ENCODE assay signal across 18 cellular contexts in the genomic region with DNA sequence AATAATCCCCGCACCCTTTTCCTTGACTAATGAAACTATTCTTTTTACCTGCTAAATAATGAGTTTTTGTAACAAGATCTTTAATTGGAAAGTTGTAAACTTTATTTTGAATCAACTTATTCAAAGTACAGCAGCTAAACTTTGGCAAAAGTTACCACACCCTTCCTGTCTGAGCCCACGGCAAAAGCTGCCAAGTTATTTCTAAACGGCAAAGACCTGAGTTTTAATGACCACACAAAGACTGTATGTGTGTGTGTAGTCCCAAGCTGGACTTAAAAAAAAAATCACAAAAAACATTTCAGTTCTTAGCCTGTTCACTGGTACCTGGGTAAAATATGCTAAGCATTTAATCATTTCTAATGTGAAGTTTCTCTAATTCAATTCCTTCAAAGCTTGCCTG.
A peak's percentile ranks its signal among the peaks of the same experiment; 100 is the strongest.
DNase-seq lines count a peak whose midpoint lies in the region; ATAC-seq, FAIRE-seq and TF ChIP-seq lines count a peak whose summit lies in the region.
"Had no signal": no experiment of that assay in that cellular context is flagged by ENCODE, and none has a peak within 500 bp of the region (broad histone marks: within the 10 kb centered on the region; RNA-seq: fewer than 3 reads in every experiment).

No MANE protein-coding gene starts in this region.

- H3K4me1 ChIP-seq in ascending aorta = no peaks in the 10 kb centered on the region
- H3K4me1 ChIP-seq in mucosa of stomach (ENCODE audit: control insufficient read depth, insufficient read depth, low read length) = peaks cover 15% of the 10 kb centered on the region
- no peaks in the 10 kb centered on the region for H3K4me1 ChIP-seq in thyroid gland

- H3K27ac Mint-ChIP-seq in activated T-cell treated with anti-CD3 and anti-CD28 coated beads, Interleukin-2, amount 50 U/mL, for 72 hours = no peak overlapping the region
- H3K27ac Mint-ChIP-seq: activated naive CD8-positive, alpha-beta T cell; memory B cell had no signal

- H3K36me3 Mint-ChIP-seq in activated T-cell treated with anti-CD3 and anti-CD28 coated beads, Interleukin-2, amount 50 U/mL, for 72 hours (ENCODE audit: insufficient read depth in 2 of 2) = no peaks in the 10 kb centered on the region
- H3K36me3 Mint-ChIP-seq: activated naive CD8-positive, alpha-beta T cell had no signal

- H3K27me3 ChIP-seq in ascending aorta (no peaks in the 10 kb centered on the region), mucosa of stomach (ENCODE audit: control insufficient read depth, insufficient read depth, low read length) (no peaks in the 10 kb centered on the region), thyroid gland (no peaks in the 10 kb centered on the region)
- H3K27me3 ChIP-seq: neutrophil had no signal

- no peaks in the 10 kb centered on the region for H3K4me1 Mint-ChIP-seq in activated T-cell treated with anti-CD3 and anti-CD28 coated beads, Interleukin-2, amount 50 U/mL, for 72 hours (ENCODE audit: low read depth)
- H3K4me1 Mint-ChIP-seq: memory B cell had no signal

- no peak for FAIRE-seq in frontal cortex (lab: Jason Lieb, UNC)

- H3K4me3 Mint-ChIP-seq in activated T-cell treated with anti-CD3 and anti-CD28 coated beads, Interleukin-2, amount 50 U/mL, for 72 hours = no peak overlapping the region
- H3K4me3 Mint-ChIP-seq: activated naive CD8-positive, alpha-beta T cell; memory B cell had no signal

- TF ChIP-seq POLR2A in thyroid gland (IDR thresholded peaks at IDR 0.05) = no peak

- intact Hi-C loops in ascending aorta (cut with DNase I) (loop anchor here (2.0 to 5.0 kb wide), 2 partner anchors 56 to 237 kb away; no protein-coding TSS in a partner anchor), thyroid gland (cut with DNase I) (no loop called here)

- no peaks in the 10 kb centered on the region for H3K9me3 Mint-ChIP-seq in activated T-cell treated with anti-CD3 and anti-CD28 coated beads, Interleukin-2, amount 50 U/mL, for 72 hours
- H3K9me3 Mint-ChIP-seq: memory B cell had no signal

- no peak for TF ChIP-seq CTCF in ascending aorta (IDR thresholded peaks at IDR 0.05)
- TF ChIP-seq CTCF in fibroblast of the aortic adventitia (IDR thresholded peaks at IDR 0.05; ENCODE audit: insufficient read depth, low read length) = no peak
- TF ChIP-seq CTCF in thyroid gland (IDR thresholded peaks at IDR 0.05) = no peak

- H3K9me3 ChIP-seq in ascending aorta (no peaks in the 10 kb centered on the region), mucosa of stomach (ENCODE audit: control insufficient read depth, low read length) (no peaks in the 10 kb centered on the region), thyroid gland (no peaks in the 10 kb centered on the region)
- H3K9me3 ChIP-seq: neutrophil had no signal

- 58 to 59% methylated on average over 3 of the region's 3 CpGs for WGBS in thyroid gland, 2 donors

- ATAC-seq in HG03135 (IDR thresholded peaks at IDR 0.05; ENCODE audit: unreplicated experiment) = no peak
- ATAC-seq in activated T-cell treated with anti-CD3 and anti-CD28 coated beads, Interleukin-2, amount 50 U/mL, for 72 hours (replicated peaks in 1 of 2) = no peak

- H3K27ac ChIP-seq in ascending aorta (peak overlapping the region; percentile 79 to 82), thyroid gland (peak overlapping the region; percentile 30 to 57 (median 38))
- H3K27ac ChIP-seq: neutrophil had no signal

- no peaks in the 10 kb centered on the region for H3K27me3 Mint-ChIP-seq in activated T-cell treated with anti-CD3 and anti-CD28 coated beads, Interleukin-2, amount 50 U/mL, for 72 hours (ENCODE audit: low read depth)
- H3K27me3 Mint-ChIP-seq: activated naive CD8-positive, alpha-beta T cell; memory B cell had no signal

- DNase-seq in ascending aorta (ENCODE audit: low spot score in 2 of 2) (no peak), fibroblast of the aortic adventitia (ENCODE audit: low read depth) (peak; percentile 48), thyroid gland (no peak), frontal cortex (ENCODE audit: low spot score in 2 of 2) (no peak), NCI-H187 (lab: John Stamatoyannopoulos, UW) (no peak)
- no peak for DNase-seq in activated T-cell treated with anti-CD3 and anti-CD28 coated beads, Interleukin-2, amount 50 U/mL, for 72 hours
- DNase-seq: activated CD4-positive, alpha-beta T cell treated with anti-CD3 and anti-CD28 coated beads for 48 hours; cerebellar nuclear complex; NCI-H1436; NCI-H345; SIG-M5; stimulated activated CD4-positive, alpha-beta T cell treated with anti-CD3 and anti-CD28 coated beads, Interleukin-12 subunit alpha, Interleukin-12 subunit beta, amount 100 ng/mL, for 4 hours; substantia nigra had no signal

- H3K4me3 ChIP-seq in ascending aorta (peak overlapping the region; percentile 24 to 68), fibroblast of the aortic adventitia (ENCODE audit: low read depth, low read length) (no peak overlapping the region), mucosa of stomach (ENCODE audit: low read length) (no peak overlapping the region), thyroid gland (replicated peaks in 1 of 3) (peak overlapping the region in 1 of 3 donors; percentile 18)

- H3K36me3 ChIP-seq in ascending aorta (peaks cover 8 to 9% of the 10 kb centered on the region in 2 donors), mucosa of stomach (ENCODE audit: control insufficient read depth, insufficient read depth, low read length) (no peaks in the 10 kb centered on the region), thyroid gland (peaks cover 0 to 2% of the 10 kb centered on the region in 2 donors)

- H3K9ac ChIP-seq in mucosa of stomach (ENCODE audit: low read length) = peak overlapping the region; percentile 42

Comparison
In these comparisons a context has a peak if more than half of its experiments do, and no peak if none do; other contexts are left out.
1. H3K4me3 ChIP-seq: peak in ascending aorta (2 of 2); none in fibroblast of the aortic adventitia (single experiment) and mucosa of stomach (single experiment).